In the genomic region with DNA sequence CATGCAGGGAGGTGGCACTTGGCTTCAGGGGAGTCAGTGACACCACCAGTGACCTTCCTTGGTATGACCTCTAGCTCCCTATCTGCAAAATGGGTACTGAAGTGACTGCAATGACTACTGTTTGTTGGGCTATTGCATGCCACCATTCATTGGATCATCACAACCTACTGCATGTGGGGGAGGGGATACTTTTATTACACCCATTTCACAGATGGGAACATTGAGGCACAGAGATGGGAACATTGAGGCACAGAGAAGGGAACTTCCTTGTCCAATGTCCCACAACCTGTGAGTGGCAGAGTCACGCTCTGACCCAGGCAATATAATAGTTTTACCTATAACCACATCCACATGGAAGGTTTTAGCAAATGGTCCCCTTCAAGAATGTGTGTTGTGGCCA, we compare ENCODE assay signal across 9 cellular contexts. TPM values are rescaled to one million over a fixed set of nuclear protein-coding genes. Genes with fewer than 3 reads are reported as not detected.
"Had no signal": no experiment of that assay in that cellular context is flagged by ENCODE, and none has a peak within 500 bp of the region (broad histone marks: within the 10 kb centered on the region; RNA-seq: fewer than 3 reads in every experiment).

No MANE protein-coding gene starts in this region.

- FAIRE-seq: H54, HTR-8/SVneo had no signal

- DNase-seq: GM23248, GOT3, H9, HCEC 1CT, KG1 had no signal

- H3K27ac ChIP-seq: GM23248 had no signal

- H2AFZ ChIP-seq: GM23248 had no signal

- H3K9ac ChIP-seq: GM23248 had no signal

- H3K4me3 ChIP-seq: GM23248 had no signal

RNA-seq across cellular contexts. Expression of a gene that starts 12.2 kb away (rescaled TPM):
- total RNA-seq: GM23248, H9, HT-29 had no signal
- polyA plus RNA-seq: GM23248, IgD-negative memory B cell had no signal

RNA-seq across cellular contexts. Expression of a gene that starts 52.5 kb away (rescaled TPM):
- total RNA-seq: GM23248, H9 had no signal
- polyA plus RNA-seq: GM23248, IgD-negative memory B cell had no signal
